10 cellular contexts compared by ENCODE assay signal in the genomic region with DNA sequence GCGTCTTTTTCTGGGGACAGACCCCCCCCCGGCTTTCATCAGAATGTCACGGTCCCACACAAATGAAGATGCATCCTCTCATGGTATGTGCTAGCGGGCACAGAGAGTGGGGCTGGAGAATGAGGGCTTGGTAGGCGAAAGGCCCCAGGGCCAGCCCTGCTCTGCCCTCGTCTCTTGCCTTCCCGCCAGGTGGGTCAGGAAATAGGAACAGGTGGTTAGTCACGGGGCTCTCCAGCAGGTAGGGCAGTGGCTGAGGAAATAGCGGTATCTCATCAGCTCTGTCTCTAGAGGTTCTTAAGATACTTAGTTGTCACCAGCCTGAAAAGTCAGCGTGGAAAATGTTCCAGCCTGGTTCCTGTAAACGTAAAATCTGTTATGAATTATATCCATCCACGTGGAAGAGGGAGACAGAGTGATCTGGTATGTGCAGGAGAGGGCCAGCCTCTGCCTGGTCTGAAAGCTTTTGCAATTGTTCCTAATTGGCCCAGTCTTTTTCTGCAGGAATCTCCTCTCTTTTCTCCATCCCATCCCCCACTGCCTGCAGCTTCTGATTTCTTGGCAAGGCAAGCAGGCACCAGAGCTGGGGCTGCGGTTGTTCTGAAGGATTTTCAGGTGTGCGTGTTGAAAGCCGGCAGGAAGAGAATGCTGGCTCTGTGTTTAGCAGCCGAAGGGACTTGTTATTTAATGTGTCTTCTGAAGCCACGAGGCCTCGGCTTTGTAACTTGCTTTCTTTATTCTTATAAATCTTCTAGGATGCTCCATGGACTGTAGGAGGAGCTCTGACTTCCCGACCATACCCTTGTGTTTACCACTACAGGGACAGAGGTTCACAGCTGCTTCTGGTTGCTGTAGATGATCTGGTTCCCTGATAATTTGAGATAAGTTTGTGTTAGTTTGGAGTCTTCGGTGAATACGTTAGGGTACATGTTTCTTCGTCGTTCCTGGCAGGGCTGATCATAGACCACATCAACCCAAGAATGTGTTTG.
A peak's percentile ranks its signal among the peaks of the same experiment; 100 is the strongest.
DNase-seq lines count a peak whose midpoint lies in the region; ATAC-seq, FAIRE-seq and TF ChIP-seq lines count a peak whose summit lies in the region.
"Had no signal": no experiment of that assay in that cellular context is flagged by ENCODE, and none has a peak within 500 bp of the region (broad histone marks: within the 10 kb centered on the region; RNA-seq: fewer than 3 reads in every experiment).

No MANE protein-coding gene starts in this region.

- TF ChIP-seq CTCF in H1 (IDR thresholded peaks at IDR 0.05; ENCODE audit: control extremely low read depth in 1 of 3, insufficient read depth in 1 of 3, low read depth in 1 of 3, low read length in 3 of 3): peak in 2 of 3 experiments; percentile 22 to 24; a peak in 2 of 4 replicates
- TF ChIP-seq CTCF in mucosa of descending colon (IDR thresholded peaks at IDR 0.05): no peak

- FAIRE-seq in H1 (lab: Jason Lieb, UNC): peak; percentile 68

- peak overlapping the region; percentile 64 for H4K91ac ChIP-seq in H1 (replicated peaks; ENCODE audit: insufficient read length, low read length)

- CTCF ChIA-PET in H1 (lab: Charles Lee; ENCODE audit: partially characterized antibody): interaction anchor here (0.6 to 2.9 kb wide), 8 partner anchors 10 to 1030 kb away, joined by 3 to 13 read pairs (median 3); no protein-coding TSS in a partner anchor

- H3K4me1 ChIP-seq in ACC112 (ENCODE audit: control insufficient read depth, insufficient read depth, low read length, unreplicated experiment) (peaks cover 24% of the 10 kb centered on the region), H1 (replicated peaks in 1 of 4; ENCODE audit: control insufficient read depth in 3 of 4, insufficient read depth in 4 of 4, low read length in 3 of 4) (peaks cover 0 to 14% (median 6%) of the 10 kb centered on the region in 4 experiments; a peak in 5 of 7 replicates), mucosa of descending colon (ENCODE audit: low read depth) (no peaks in the 10 kb centered on the region)

- TF ChIP-seq RAD21 in H1 (IDR thresholded peaks at IDR 0.05 in 1 of 2, conservative IDR thresholded peaks at IDR 0.05 in 1 of 2; ENCODE audit: low read depth in 2 of 2, low read length in 2 of 2): peak; percentile 26 to 49; a peak in 3 of 4 replicates

- TF ChIP-seq POLR2A in H1 (IDR thresholded peaks at IDR 0.05; ENCODE audit: control extremely low read depth in 1 of 2, low read depth in 2 of 2, low read length in 2 of 2): no peak

- no peaks in the 10 kb centered on the region for H3K9me3 ChIP-seq in H1 (ENCODE audit: insufficient read depth in 2 of 2, low read depth in 1 of 2, low read length in 1 of 2)
- no peaks in the 10 kb centered on the region for H3K9me3 ChIP-seq in mucosa of descending colon
- H3K9me3 ChIP-seq: lower lobe of right lung had no signal

- H3K27me3 ChIP-seq in ACC112 (ENCODE audit: insufficient read depth, low read length) (no peaks in the 10 kb centered on the region), H1 (replicated peaks in 1 of 4; ENCODE audit: control insufficient read depth in 3 of 4, extremely low read depth in 1 of 4, insufficient read depth in 3 of 4, low read length in 3 of 4) (no peaks in the 10 kb centered on the region)

- no peak overlapping the region; a peak in 2 of 4 replicates for H3K4me2 ChIP-seq in H1 (ENCODE audit: insufficient read depth in 1 of 2, low read depth in 2 of 2, low read length in 2 of 2)

- no peak overlapping the region for H3K18ac ChIP-seq in H1 (ENCODE audit: extremely low read depth, low read length)

- H4K5ac ChIP-seq in H1 (ENCODE audit: insufficient read length, low read depth, low read length): no peak overlapping the region

- H3K36me3 ChIP-seq in ACC112 (ENCODE audit: insufficient read depth, low read length): no peaks in the 10 kb centered on the region
- no peaks in the 10 kb centered on the region for H3K36me3 ChIP-seq in H1 (ENCODE audit: control insufficient read depth in 2 of 4, insufficient read depth in 4 of 4, low read length in 3 of 4)
- H3K36me3 ChIP-seq in mucosa of descending colon (ENCODE audit: low read depth): no peaks in the 10 kb centered on the region
- H3K36me3 ChIP-seq: lower lobe of right lung had no signal

- H3K4me3 ChIP-seq in ACC112 (ENCODE audit: low read depth, low read length) (peak overlapping the region; percentile 11; the same call in 1 of the 2 replicates), H1 (ENCODE audit: extremely low read depth in 1 of 4, insufficient read depth in 2 of 4, low read depth in 3 of 4, low read length in 4 of 4) (no peak overlapping the region), mucosa of descending colon (no peak overlapping the region)
- H3K4me3 ChIP-seq: lower lobe of right lung had no signal

- in situ Hi-C loops in KBM-7 (cut with MboI; ENCODE audit: low pct_unique_long_range_greater_than_20kb, low sequenced_read_pairs): loop anchor here (25.0 kb wide), 1 partner anchor 97 kb away; no protein-coding TSS in a partner anchor

- no peaks in the 10 kb centered on the region for H3K79me1 ChIP-seq in H1 (ENCODE audit: low read depth, low read length)

- peak; percentile 35 for ATAC-seq in mucosa of descending colon
- no peak for ATAC-seq in GM19463 (IDR thresholded peaks at IDR 0.05; ENCODE audit: unreplicated experiment)
- ATAC-seq in GM19395 (IDR thresholded peaks at IDR 0.05; ENCODE audit: unreplicated experiment): no peak
- no peak for ATAC-seq in HG03025 (IDR thresholded peaks at IDR 0.05; ENCODE audit: low FRiP score, unreplicated experiment)
- no peak for ATAC-seq in GM18520 (IDR thresholded peaks at IDR 0.05; ENCODE audit: unreplicated experiment)
- ATAC-seq: lower lobe of right lung had no signal

- H3K27ac ChIP-seq in ACC112 (ENCODE audit: low read depth, low read length) (no peak overlapping the region), H1 (ENCODE audit: low read depth, low read length) (no peak overlapping the region)
- H3K27ac ChIP-seq: lower lobe of right lung had no signal

- peak overlapping the region; percentile 69 for H2BK12ac ChIP-seq in H1 (ENCODE audit: low read depth, low read length)

- no peak overlapping the region for H3K14ac ChIP-seq in H1 (ENCODE audit: insufficient read length)

- H3K4ac ChIP-seq in H1 (replicated peaks; ENCODE audit: insufficient read length, low read depth, low read length): no peak overlapping the region

- H2AFZ ChIP-seq in ACC112 (ENCODE audit: low read length, unreplicated experiment): peak overlapping the region; percentile 80
- no peak overlapping the region for H2AFZ ChIP-seq in H1 (ENCODE audit: low read length)

- peak overlapping the region; percentile 56; the same call in 1 of the 2 replicates for H2BK20ac ChIP-seq in H1 (ENCODE audit: low read length)

- DNase-seq in KBM-7 (peak; percentile 9), H1 (ENCODE audit: low read depth in 1 of 2, low spot score in 2 of 2) (no peak), mucosa of descending colon (peak in 1 of 3 donors; percentile 34)
- DNase-seq: activated B cell treated with CpG ODN at 0.5 μM for 24 hours, lower lobe of right lung had no signal

- peak overlapping the region; percentile 42; the same call in 1 of the 2 replicates for H2BK5ac ChIP-seq in H1 (ENCODE audit: low read depth, low read length)

- H2BK120ac ChIP-seq in H1 (replicated peaks; ENCODE audit: low read depth, low read length): no peak overlapping the region

- POLR2A ChIA-PET in H1 (lab: Charles Lee; ENCODE audit: partially characterized antibody): interaction anchor here (0.5 to 2.0 kb wide), 5 partner anchors 10 to 306 kb away, joined by 3 to 11 read pairs (median 3); no protein-coding TSS in a partner anchor

- 0 out of 2 replicates have a peak overlapping the region, but pooled peaks have one; percentile 40 for H2BK15ac ChIP-seq in H1 (ENCODE audit: low read length)

- no peaks in the 10 kb centered on the region for H3K79me2 ChIP-seq in ACC112 (ENCODE audit: control insufficient read depth, insufficient read depth, low read length, unreplicated experiment)
- H3K79me2 ChIP-seq in H1 (ENCODE audit: control insufficient read depth in 1 of 2, insufficient read depth in 2 of 2, low read length in 2 of 2): no peaks in the 10 kb centered on the region

- no peak for TF ChIP-seq EP300 in H1 (IDR thresholded peaks at IDR 0.05; ENCODE audit: borderline replicate concordance in 1 of 2, low read depth in 2 of 2, low read length in 2 of 2)

- H2AK5ac ChIP-seq in H1 (ENCODE audit: low read depth, low read length): no peak overlapping the region

- no peak overlapping the region for H3K23ac ChIP-seq in H1 (ENCODE audit: insufficient read length)

- H3K9ac ChIP-seq in H1 (replicated peaks in 1 of 4; ENCODE audit: extremely low read depth in 1 of 4, low read depth in 3 of 4, low read length in 3 of 4): no peak overlapping the region

- WGBS in H1 (ENCODE audit: extremely low coverage in 1 of 2, insufficient coverage in 1 of 2, insufficient read length in 1 of 2, insufficient replicate concordance in 2 of 2, low coverage in 1 of 2, low lambda C conversion rate in 2 of 2, missing lambda C conversion rate in 1 of 2), 2 experiments: 80% methylated on average over 23 of the region's 23 CpGs; no CpG with 5 or more reads in 1 of the 2 experiments

- no peaks in the 10 kb centered on the region for H3K23me2 ChIP-seq in H1 (ENCODE audit: low read depth, low read length)

- no peaks in the 10 kb centered on the region for H4K20me1 ChIP-seq in H1 (replicated peaks in 1 of 2; ENCODE audit: control insufficient read depth in 1 of 2, insufficient read depth in 2 of 2, low read length in 2 of 2)

- intact Hi-C loops in mucosa of descending colon (cut with DNase I, micrococcal nuclease): no loop called here

- no peak overlapping the region for H4K8ac ChIP-seq in H1 (ENCODE audit: extremely low read depth, insufficient read depth, low read length)

- H3K56ac ChIP-seq in H1 (replicated peaks; ENCODE audit: insufficient read length, low read depth, low read length): no peak overlapping the region

TF ChIP-seq in H1, 55 proteins besides CTCF, POLR2A, EP300 and RAD21:
- 0 out of 2 replicates have a peak, but pooled peaks have one; percentile 12 for TF ChIP-seq SP1 (IDR thresholded peaks at IDR 0.05; ENCODE audit: low read depth, low read length)
- TF ChIP-seq ASH2L (IDR thresholded peaks at IDR 0.05; ENCODE audit: low read length): no peak
- TF ChIP-seq MAX (IDR thresholded peaks at IDR 0.05): peak; percentile 72; the same call in 1 of the 2 replicates
- TF ChIP-seq E2F6 (IDR thresholded peaks at IDR 0.05): peak; percentile 95
